12 cellular contexts compared by ENCODE assay signal in the genomic region with DNA sequence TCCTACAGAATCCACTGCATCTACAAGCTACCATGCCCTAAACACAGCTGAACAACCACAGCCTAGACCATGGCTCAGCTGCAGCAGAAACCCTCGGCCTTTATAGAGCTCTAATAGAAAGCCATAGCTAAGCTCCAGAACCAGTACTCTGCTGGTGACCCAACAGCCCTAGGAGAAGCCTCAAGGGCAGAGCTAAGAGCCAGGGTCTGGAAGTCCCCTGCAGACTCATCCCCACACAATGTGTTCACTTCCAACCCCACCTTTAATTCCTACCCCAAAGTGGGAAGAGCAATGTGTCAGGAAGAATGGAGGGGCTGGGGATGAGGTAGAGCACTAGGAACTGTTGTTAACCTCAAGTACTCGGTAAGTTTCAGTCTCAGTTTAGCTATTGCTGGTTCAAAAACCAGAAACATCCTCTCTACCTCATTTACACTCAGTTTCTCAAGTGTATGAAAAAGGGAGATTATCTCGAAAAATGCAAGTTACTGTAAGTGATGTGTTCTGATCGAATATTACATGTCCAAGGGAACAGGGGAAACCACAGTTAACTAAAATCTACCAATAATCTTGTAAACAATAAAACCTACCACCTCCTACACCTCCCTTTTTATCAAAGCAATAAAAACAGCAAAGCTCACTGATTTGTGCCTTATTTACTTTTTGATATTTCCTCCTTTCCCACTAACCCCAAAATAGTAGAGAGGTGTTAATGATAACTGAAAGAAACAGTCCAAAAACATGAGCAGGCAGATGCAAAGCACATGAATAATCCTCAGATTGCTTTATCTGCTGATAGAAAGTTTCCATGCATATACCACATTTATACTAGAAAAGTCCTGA. TPM values are rescaled to one million over a fixed set of nuclear protein-coding genes. Genes with fewer than 3 reads are reported as not detected.
DNase-seq lines count a peak whose midpoint lies in the region; ATAC-seq, FAIRE-seq and TF ChIP-seq lines count a peak whose summit lies in the region.
"Had no signal": no experiment of that assay in that cellular context is flagged by ENCODE, and none has a peak within 500 bp of the region (broad histone marks: within the 10 kb centered on the region; RNA-seq: fewer than 3 reads in every experiment).

No MANE protein-coding gene starts in this region.

- peaks cover 40% of the 10 kb centered on the region for H3K36me3 Mint-ChIP-seq in activated CD8-positive, alpha-beta T cell treated with anti-CD3 and anti-CD28 coated beads for 36 hours (ENCODE audit: low read depth)

- H3K4me1 Mint-ChIP-seq in activated CD8-positive, alpha-beta T cell treated with anti-CD3 and anti-CD28 coated beads for 36 hours (ENCODE audit: low read depth) = peaks cover 33% of the 10 kb centered on the region

- no peaks in the 10 kb centered on the region for H3K4me1 ChIP-seq in lower lobe of right lung
- H3K4me1 ChIP-seq: pancreas had no signal

- POLR2A ChIA-PET in activated CD8-positive, alpha-beta T cell treated with anti-CD3 and anti-CD28 coated beads for 36 hours (lab: Charles Lee) = interaction anchor here (0.9 to 2.1 kb wide), 4 partner anchors 10 to 332 kb away, joined by 3 to 6 read pairs (median 4); a partner anchor contains a TSS

- no peak overlapping the region for H3K27ac ChIP-seq in lower lobe of right lung
- H3K27ac ChIP-seq: pancreas had no signal

- TF ChIP-seq CTCF in activated CD8-positive, alpha-beta T cell treated with anti-CD3 and anti-CD28 coated beads for 36 hours (IDR thresholded peaks at IDR 0.05) = no peak
- TF ChIP-seq CTCF in lower lobe of right lung (IDR thresholded peaks at IDR 0.05) = no peak

- no peak for TF ChIP-seq POLR2A in GM12892 (IDR thresholded peaks at IDR 0.05; ENCODE audit: low read depth, low read length)

- peak overlapping the region; percentile 82 for H3K27ac Mint-ChIP-seq in activated CD8-positive, alpha-beta T cell treated with anti-CD3 and anti-CD28 coated beads for 36 hours

- CTCF ChIA-PET in activated CD8-positive, alpha-beta T cell treated with anti-CD3 and anti-CD28 coated beads for 36 hours (lab: Charles Lee) = interaction anchor here (0.9 to 1.9 kb wide), 4 partner anchors 10 to 38 kb away, joined by 3 to 12 read pairs (median 3); no protein-coding TSS in a partner anchor

- intact Hi-C loops in activated CD8-positive, alpha-beta T cell treated with anti-CD3 and anti-CD28 coated beads for 36 hours (cut with micrococcal nuclease) = loop anchor here (1.0 kb wide), 1 partner anchor 11 kb away; no protein-coding TSS in a partner anchor
- intact Hi-C loops in lower lobe of right lung (cut with DNase I) = no loop called here

- H3K9me3 ChIP-seq in lower lobe of right lung = no peaks in the 10 kb centered on the region
- H3K9me3 ChIP-seq: pancreas had no signal

- FAIRE-seq in GM12892 (lab: Jason Lieb, UNC) = peak; percentile 27
- FAIRE-seq: H54 had no signal

- DNase-seq in GM12892 (ENCODE audit: insufficient read length) = no peak
- DNase-seq in activated CD8-positive, alpha-beta T cell treated with anti-CD3 and anti-CD28 coated beads for 36 hours = peak; percentile 16
- DNase-seq in lower lobe of right lung = no peak
- DNase-seq in DMS79 treated with DMSO at 0.1 percent for 48 hours (lab: John Stamatoyannopoulos, UW) = no peak
- DNase-seq in GF-D8 (lab: John Stamatoyannopoulos, UW) = no peak
- no peak for DNase-seq in D341Med (ENCODE audit: low spot score)
- DNase-seq: Calu3, NCI-H1105 treated with DMSO at 0.1 percent for 48 hours, pancreas had no signal

- H3K4me3 Mint-ChIP-seq in activated CD8-positive, alpha-beta T cell treated with anti-CD3 and anti-CD28 coated beads for 36 hours = no peak overlapping the region

- ATAC-seq in GM19397 (IDR thresholded peaks at IDR 0.05; ENCODE audit: unreplicated experiment) (peak; percentile 71), HG02973 (IDR thresholded peaks at IDR 0.05; ENCODE audit: unreplicated experiment) (peak; percentile 80), lower lobe of right lung (no peak)
- ATAC-seq in activated CD8-positive, alpha-beta T cell treated with anti-CD3 and anti-CD28 coated beads for 36 hours = peak; percentile 81
- ATAC-seq: pancreas had no signal

- no peaks in the 10 kb centered on the region for H3K9me3 Mint-ChIP-seq in activated CD8-positive, alpha-beta T cell treated with anti-CD3 and anti-CD28 coated beads for 36 hours

- peaks cover 69% of the 10 kb centered on the region for H3K36me3 ChIP-seq in lower lobe of right lung

- no peaks in the 10 kb centered on the region for H3K27me3 ChIP-seq in lower lobe of right lung (ENCODE audit: low read depth)
- H3K27me3 ChIP-seq: pancreas had no signal

- no peak overlapping the region for H3K4me3 ChIP-seq in lower lobe of right lung
- H3K4me3 ChIP-seq: pancreas had no signal

- no peaks in the 10 kb centered on the region for H3K27me3 Mint-ChIP-seq in activated CD8-positive, alpha-beta T cell treated with anti-CD3 and anti-CD28 coated beads for 36 hours

RNA-seq across cellular contexts. Expression of a gene that starts 36.2 kb away (rescaled TPM):
- 15.2 TPM for polyA plus RNA-seq in GM12892 (2012; ENCODE audit: missing spikeins)
- total RNA-seq in activated CD8-positive, alpha-beta T cell treated with anti-CD3 and anti-CD28 coated beads for 36 hours = 10 to 100 TPM; 31.3 to 31.6 TPM
- 41.2 TPM for total RNA-seq in lower lobe of right lung

Comparison
In these comparisons a context has a peak if more than half of its experiments do, and no peak if none do; other contexts are left out.
1. ATAC-seq: peak in GM19397 (single experiment), HG02973 (single experiment) and activated CD8-positive, alpha-beta T cell treated with anti-CD3 and anti-CD28 coated beads for 36 hours (single experiment); none in lower lobe of right lung (0 of 2).